In the genomic region with DNA sequence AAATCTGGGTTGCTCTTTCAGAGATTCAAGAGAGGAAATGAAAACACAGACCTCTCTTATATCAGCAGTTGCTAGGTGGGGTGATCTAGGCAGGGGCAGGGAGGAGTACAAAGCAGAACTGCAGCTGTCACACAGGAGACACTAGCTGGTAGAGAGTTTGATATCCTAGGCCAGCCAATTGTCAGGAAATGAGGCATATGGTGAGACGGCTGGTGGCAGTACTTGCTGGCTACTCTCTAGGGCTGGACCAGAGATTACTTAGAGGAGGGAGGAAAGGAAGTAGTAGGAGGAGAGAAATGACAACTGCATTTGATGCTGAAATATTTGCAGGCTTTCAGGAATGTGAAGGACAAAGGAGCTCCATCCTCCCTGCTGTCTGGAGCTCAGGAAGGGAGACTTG, we compare ENCODE assay signal across 15 cellular contexts.
DNase-seq lines count a peak whose midpoint lies in the region; ATAC-seq, FAIRE-seq and TF ChIP-seq lines count a peak whose summit lies in the region.
"Had no signal": no experiment of that assay in that cellular context is flagged by ENCODE, and none has a peak within 500 bp of the region (broad histone marks: within the 10 kb centered on the region; RNA-seq: fewer than 3 reads in every experiment).

No MANE protein-coding gene starts in this region.

- H3K27me3 Mint-ChIP-seq in activated B cell treated with CpG ODN at 0.5 μM for 24 hours (no peaks in the 10 kb centered on the region), nephron (ENCODE audit: low read depth) (no peaks in the 10 kb centered on the region)
- H3K27me3 Mint-ChIP-seq in T-helper 2 cell treated with Interferon-gamma antibody and Interleukin-4, amounts not matched to agents 5 μg/mL and 100 μg/mL, for 36 hours (ENCODE audit: low read depth), result no peaks in the 10 kb centered on the region

- intact Hi-C loops in activated B cell treated with CpG ODN at 0.5 μM for 24 hours (cut with micrococcal nuclease), result no loop called here
- intact Hi-C loops in body of pancreas (cut with DNase I), result no loop called here

- H3K27ac Mint-ChIP-seq in activated B cell treated with CpG ODN at 0.5 μM for 24 hours (peak overlapping the region; percentile 15), nephron (peak overlapping the region in 2 of 3 experiments; percentile 7 to 32)
- no peak overlapping the region for H3K27ac Mint-ChIP-seq in T-helper 2 cell treated with Interferon-gamma antibody and Interleukin-4, amounts not matched to agents 5 μg/mL and 100 μg/mL, for 36 hours
- H3K27ac Mint-ChIP-seq: activated CD8-positive, alpha-beta T cell treated with anti-CD3 and anti-CD28 coated beads for 36 hours; naive thymus-derived CD8-positive, alpha-beta T cell had no signal

- POLR2A ChIA-PET in activated B cell treated with CpG ODN at 0.5 μM for 24 hours (lab: Charles Lee), result no interaction called here

- no peaks in the 10 kb centered on the region for H3K4me1 ChIP-seq in body of pancreas

- H3K27me3 ChIP-seq in body of pancreas, result no peaks in the 10 kb centered on the region

- WGBS in body of pancreas, 2 donors, result 41 to 45% methylated on average over 1 of the region's 1 CpG

- peaks cover 6% of the 10 kb centered on the region for H3K4me1 Mint-ChIP-seq in activated B cell treated with CpG ODN at 0.5 μM for 24 hours
- H3K4me1 Mint-ChIP-seq in nephron, result peaks cover 11% of the 10 kb centered on the region
- H3K4me1 Mint-ChIP-seq in T-helper 2 cell treated with Interferon-gamma antibody and Interleukin-4, amounts not matched to agents 5 μg/mL and 100 μg/mL, for 36 hours (ENCODE audit: low read depth), result no peaks in the 10 kb centered on the region
- H3K4me1 Mint-ChIP-seq: naive thymus-derived CD8-positive, alpha-beta T cell had no signal

- H3K36me3 Mint-ChIP-seq in activated B cell treated with CpG ODN at 0.5 μM for 24 hours (ENCODE audit: low read depth), result no peaks in the 10 kb centered on the region
- H3K36me3 Mint-ChIP-seq in nephron (ENCODE audit: low read depth), result no peaks in the 10 kb centered on the region
- H3K36me3 Mint-ChIP-seq in T-helper 2 cell treated with Interferon-gamma antibody and Interleukin-4, amounts not matched to agents 5 μg/mL and 100 μg/mL, for 36 hours (ENCODE audit: low read depth), result no peaks in the 10 kb centered on the region
- H3K36me3 Mint-ChIP-seq: naive thymus-derived CD8-positive, alpha-beta T cell had no signal

- H3K27ac ChIP-seq in body of pancreas, result no peak overlapping the region

- TF ChIP-seq CTCF in activated B cell treated with CpG ODN at 0.5 μM for 24 hours (IDR thresholded peaks at IDR 0.05), result no peak
- no peak for TF ChIP-seq CTCF in nephron (IDR thresholded peaks at IDR 0.05; ENCODE audit: unreplicated experiment in 3 of 3)
- TF ChIP-seq CTCF in body of pancreas (IDR thresholded peaks at IDR 0.05), result no peak

- no peak overlapping the region for H3K4me3 ChIP-seq in body of pancreas

- peak; percentile 48 for ATAC-seq in HG02884 (IDR thresholded peaks at IDR 0.05; ENCODE audit: unreplicated experiment)
- ATAC-seq in activated B cell treated with CpG ODN at 0.5 μM for 24 hours (ENCODE audit: low read depth), result peak; percentile 62
- no peak for ATAC-seq in body of pancreas
- ATAC-seq in GM19467 (IDR thresholded peaks at IDR 0.05; ENCODE audit: unreplicated experiment), result no peak
- ATAC-seq: activated CD8-positive, alpha-beta T cell treated with anti-CD3 and anti-CD28 coated beads for 36 hours; naive thymus-derived CD8-positive, alpha-beta T cell; sciatic nerve had no signal

- no peak for TF ChIP-seq POLR2A in GM12891 (IDR thresholded peaks at IDR 0.05; ENCODE audit: low read depth, low read length)
- TF ChIP-seq POLR2A in body of pancreas (IDR thresholded peaks at IDR 0.05), result no peak

- H3K36me3 ChIP-seq in body of pancreas (replicated peaks in 1 of 2; ENCODE audit: insufficient read depth in 1 of 2, low read depth in 2 of 2), result no peaks in the 10 kb centered on the region

- no peaks in the 10 kb centered on the region for H3K9me3 Mint-ChIP-seq in activated B cell treated with CpG ODN at 0.5 μM for 24 hours
- no peaks in the 10 kb centered on the region for H3K9me3 Mint-ChIP-seq in nephron
- H3K9me3 Mint-ChIP-seq in T-helper 2 cell treated with Interferon-gamma antibody and Interleukin-4, amounts not matched to agents 5 μg/mL and 100 μg/mL, for 36 hours, result no peaks in the 10 kb centered on the region
- H3K9me3 Mint-ChIP-seq: activated CD8-positive, alpha-beta T cell treated with anti-CD3 and anti-CD28 coated beads for 36 hours had no signal

- H3K4me3 Mint-ChIP-seq in activated B cell treated with CpG ODN at 0.5 μM for 24 hours (no peak overlapping the region), nephron (no peak overlapping the region)
- no peak overlapping the region for H3K4me3 Mint-ChIP-seq in T-helper 2 cell treated with Interferon-gamma antibody and Interleukin-4, amounts not matched to agents 5 μg/mL and 100 μg/mL, for 36 hours
- H3K4me3 Mint-ChIP-seq: activated CD8-positive, alpha-beta T cell treated with anti-CD3 and anti-CD28 coated beads for 36 hours; naive thymus-derived CD8-positive, alpha-beta T cell had no signal

- no peaks in the 10 kb centered on the region for H3K9me3 ChIP-seq in body of pancreas

- CTCF ChIA-PET in activated B cell treated with CpG ODN at 0.5 μM for 24 hours (lab: Charles Lee), result no interaction called here

- DNase-seq in GM12891 (ENCODE audit: insufficient read length, low spot score) (no peak), activated B cell treated with CpG ODN at 0.5 μM for 24 hours (no peak), body of pancreas (no peak)
- no peak for DNase-seq in effector CD8-positive, alpha-beta T cell (lab: John Stamatoyannopoulos, UW)
- no peak for DNase-seq in T-helper 2 cell treated with Interferon-gamma antibody and Interleukin-4, amounts not matched to agents 5 μg/mL and 100 μg/mL, for 36 hours (ENCODE audit: low spot score)
- DNase-seq: activated CD8-positive, alpha-beta T cell treated with anti-CD3 and anti-CD28 coated beads for 36 hours; activated effector memory CD4-positive, alpha-beta T cell treated with Interleukin-2 at 50 U/mL for 16 hours; left cardiac atrium; naive thymus-derived CD8-positive, alpha-beta T cell; NCI-H526 had no signal

- no peak for FAIRE-seq in GM12891 (lab: Jason Lieb, UNC)
- FAIRE-seq: G401.6 had no signal

TF ChIP-seq in GM12891, 5 proteins besides CTCF, POLR2A, EP300 and RAD21:
- TF ChIP-seq SPI1 (IDR thresholded peaks at IDR 0.05; ENCODE audit: low read depth, low read length) (peak; percentile 49; the same call in 1 of the 2 replicates), TAF1 (IDR thresholded peaks at IDR 0.05; ENCODE audit: low read depth, low read length) (no peak)

Comparison
In these comparisons a context has a peak if more than half of its experiments do, and no peak if none do; other contexts are left out.
1. ATAC-seq: peak in HG02884 (single experiment) and activated B cell treated with CpG ODN at 0.5 μM for 24 hours (single experiment); none in body of pancreas (single experiment) and GM19467 (single experiment).